In genomic region chr5:172792693-172793570, GRCh38 we compare ENCODE assay signal across 1 cellular context.
TF ChIP-seq lines count a peak whose summit lies in the region.

No MANE protein-coding gene starts in this region.

TF ChIP-seq in GM23338, 12 proteins besides CTCF, POLR2A, EP300 and RAD21 (continued from another document):
- TF ChIP-seq ZNF331 (CRISPR knock-in tag; IDR thresholded peaks at IDR 0.05; ENCODE audit: low read depth): no peak
- no peak for TF ChIP-seq STAT1 (IDR thresholded peaks at IDR 0.05; ENCODE audit: unreplicated experiment)
- no peak for TF ChIP-seq NANOG (IDR thresholded peaks at IDR 0.05; ENCODE audit: borderline replicate concordance)
- no peak for TF ChIP-seq JUNB (IDR thresholded peaks at IDR 0.05; ENCODE audit: unreplicated experiment)
- TF ChIP-seq, protein P1, sequence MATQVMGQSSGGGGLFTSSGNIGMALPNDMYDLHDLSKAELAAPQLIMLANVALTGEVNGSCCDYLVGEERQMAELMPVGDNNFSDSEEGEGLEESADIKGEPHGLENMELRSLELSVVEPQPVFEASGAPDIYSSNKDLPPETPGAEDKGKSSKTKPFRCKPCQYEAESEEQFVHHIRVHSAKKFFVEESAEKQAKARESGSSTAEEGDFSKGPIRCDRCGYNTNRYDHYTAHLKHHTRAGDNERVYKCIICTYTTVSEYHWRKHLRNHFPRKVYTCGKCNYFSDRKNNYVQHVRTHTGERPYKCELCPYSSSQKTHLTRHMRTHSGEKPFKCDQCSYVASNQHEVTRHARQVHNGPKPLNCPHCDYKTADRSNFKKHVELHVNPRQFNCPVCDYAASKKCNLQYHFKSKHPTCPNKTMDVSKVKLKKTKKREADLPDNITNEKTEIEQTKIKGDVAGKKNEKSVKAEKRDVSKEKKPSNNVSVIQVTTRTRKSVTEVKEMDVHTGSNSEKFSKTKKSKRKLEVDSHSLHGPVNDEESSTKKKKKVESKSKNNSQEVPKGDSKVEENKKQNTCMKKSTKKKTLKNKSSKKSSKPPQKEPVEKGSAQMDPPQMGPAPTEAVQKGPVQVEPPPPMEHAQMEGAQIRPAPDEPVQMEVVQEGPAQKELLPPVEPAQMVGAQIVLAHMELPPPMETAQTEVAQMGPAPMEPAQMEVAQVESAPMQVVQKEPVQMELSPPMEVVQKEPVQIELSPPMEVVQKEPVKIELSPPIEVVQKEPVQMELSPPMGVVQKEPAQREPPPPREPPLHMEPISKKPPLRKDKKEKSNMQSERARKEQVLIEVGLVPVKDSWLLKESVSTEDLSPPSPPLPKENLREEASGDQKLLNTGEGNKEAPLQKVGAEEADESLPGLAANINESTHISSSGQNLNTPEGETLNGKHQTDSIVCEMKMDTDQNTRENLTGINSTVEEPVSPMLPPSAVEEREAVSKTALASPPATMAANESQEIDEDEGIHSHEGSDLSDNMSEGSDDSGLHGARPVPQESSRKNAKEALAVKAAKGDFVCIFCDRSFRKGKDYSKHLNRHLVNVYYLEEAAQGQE (IDR thresholded peaks at IDR 0.05; ENCODE audit: unreplicated experiment): no peak
- no peak for TF ChIP-seq EZH2 (IDR thresholded peaks at IDR 0.05; ENCODE audit: low read depth, unreplicated experiment)
